21 cellular contexts compared by ENCODE assay signal in genomic region chr9:131101207-131101964, GRCh38. TPM values are rescaled to one million over a fixed set of nuclear protein-coding genes. Genes with fewer than 3 reads are reported as not detected.
A peak's percentile ranks its signal among the peaks of the same experiment; 100 is the strongest.
DNase-seq lines count a peak whose midpoint lies in the region; ATAC-seq and TF ChIP-seq lines count a peak whose summit lies in the region.
"Had no signal": no experiment of that assay in that cellular context is flagged by ENCODE, and none has a peak within 500 bp of the region (broad histone marks: within the 10 kb centered on the region; RNA-seq: fewer than 3 reads in every experiment).

No MANE protein-coding gene starts in this region.

- peaks cover 0 to 4% (median 0%) of the 10 kb centered on the region in 9 donors for H3K36me3 ChIP-seq in heart left ventricle
- H3K36me3 ChIP-seq in mesenchymal stem cell (ENCODE audit: control insufficient read depth in 1 of 2, insufficient read depth in 2 of 2, low read depth in 1 of 2, low read length in 2 of 2), result peaks cover 0 to 9% of the 10 kb centered on the region in 2 experiments
- H3K36me3 ChIP-seq in tibial artery, result peaks cover 0 to 12% (median 5%) of the 10 kb centered on the region in 3 donors
- H3K36me3 ChIP-seq: HAP-1 had no signal

- no peaks in the 10 kb centered on the region for H3K9me3 Mint-ChIP-seq in WTC11
- H3K9me3 Mint-ChIP-seq: IgD-negative memory B cell had no signal

- H3K4me3 ChIP-seq in heart left ventricle (no peak overlapping the region), mesenchymal stem cell (ENCODE audit: insufficient read depth in 1 of 2, low read depth in 1 of 2, low read length in 2 of 2) (no peak overlapping the region), tibial artery (no peak overlapping the region)
- H3K4me3 ChIP-seq: A549, HAP-1 had no signal

- H3K27me3 Mint-ChIP-seq in WTC11 (ENCODE audit: low read depth), result no peaks in the 10 kb centered on the region; the same call in 1 of the 2 replicates

- H3K4me3 Mint-ChIP-seq in WTC11, result no peak overlapping the region
- H3K4me3 Mint-ChIP-seq: CD14-positive monocyte, IgD-negative memory B cell had no signal

- no peak overlapping the region for H4K91ac ChIP-seq in mesenchymal stem cell (ENCODE audit: low read length)

- TF ChIP-seq CTCF in heart left ventricle (IDR thresholded peaks at IDR 0.05) (no peak), WTC11 (IDR thresholded peaks at IDR 0.05) (no peak), tibial artery (IDR thresholded peaks at IDR 0.05) (no peak)

- no peak overlapping the region for H3K14ac ChIP-seq in mesenchymal stem cell (ENCODE audit: low read length in 2 of 2)

- H3K18ac ChIP-seq in mesenchymal stem cell (ENCODE audit: low read depth in 1 of 2, low read length in 2 of 2), result no peak overlapping the region

- H3K23ac ChIP-seq in mesenchymal stem cell (ENCODE audit: low read length in 2 of 2), result no peak overlapping the region

- H3K9ac ChIP-seq in mesenchymal stem cell (ENCODE audit: low read length), result no peak overlapping the region

- H3K9me3 ChIP-seq in heart left ventricle, result no peaks in the 10 kb centered on the region
- no peaks in the 10 kb centered on the region for H3K9me3 ChIP-seq in mesenchymal stem cell (ENCODE audit: control insufficient read depth, low read length)
- no peaks in the 10 kb centered on the region for H3K9me3 ChIP-seq in tibial artery
- H3K9me3 ChIP-seq: A549, HAP-1 had no signal

- peak overlapping the region; percentile 78 for H2AK5ac ChIP-seq in mesenchymal stem cell (ENCODE audit: low read length, severe bottlenecking)

- POLR2A ChIA-PET in WTC11 (lab: Charles Lee), result interaction anchor here (0.6 kb wide), 1 partner anchor 348 kb away, joined by 5 read pairs; no protein-coding TSS in a partner anchor

- intact Hi-C loops in heart left ventricle (cut with DNase I) (no loop called here), cardiac septum (cut with DNase I) (no loop called here), tibial artery (cut with DNase I; ENCODE audit: low total_unique reads) (no loop called here)

- H3K36me3 Mint-ChIP-seq in WTC11, result peaks cover 7% of the 10 kb centered on the region
- H3K36me3 Mint-ChIP-seq: CD14-positive monocyte, IgD-negative memory B cell had no signal

- H3K27ac Mint-ChIP-seq in WTC11, result peak overlapping the region; percentile 86
- H3K27ac Mint-ChIP-seq: IgD-negative memory B cell had no signal

- no peak for ATAC-seq in heart left ventricle
- no peak for ATAC-seq in WTC11
- ATAC-seq: A549 had no signal

- no peak overlapping the region for H3K4me2 ChIP-seq in mesenchymal stem cell (ENCODE audit: low read length, poor library complexity, severe bottlenecking)
- H3K4me2 ChIP-seq: A549 had no signal

- peaks cover 66% of the 10 kb centered on the region for H3K4me1 Mint-ChIP-seq in WTC11

- H3K27me3 ChIP-seq in heart left ventricle, result peaks cover 0 to 19% (median 6%) of the 10 kb centered on the region in 9 donors
- peaks cover 0 to 47% of the 10 kb centered on the region in 2 experiments for H3K27me3 ChIP-seq in mesenchymal stem cell (ENCODE audit: control insufficient read depth in 1 of 2, insufficient read depth in 1 of 2, low read length in 2 of 2)
- H3K27me3 ChIP-seq in tibial artery, result no peaks in the 10 kb centered on the region

- no peaks in the 10 kb centered on the region for H3K79me1 ChIP-seq in mesenchymal stem cell (replicated peaks; ENCODE audit: low read length, poor library complexity, severe bottlenecking)

- TF ChIP-seq POLR2A in heart left ventricle (IDR thresholded peaks at IDR 0.05), result no peak

- H2BK15ac ChIP-seq in mesenchymal stem cell (ENCODE audit: low read depth, poor library complexity, severe bottlenecking), result no peak overlapping the region

- no peak for DNase-seq in heart left ventricle
- DNase-seq in cardiac septum (ENCODE audit: low spot score), result no peak
- no peak for DNase-seq in WTC11 (ENCODE audit: low spot score)
- no peak for DNase-seq in mesenchymal stem cell
- DNase-seq in tibial artery, result no peak
- no peak for DNase-seq in NCI-H1694 treated with DMSO at 0.1 percent for 48 hours (lab: John Stamatoyannopoulos, UW)
- no peak for DNase-seq in hippocampal formation (lab: John Stamatoyannopoulos, UW)
- DNase-seq in activated CD4-positive, alpha-beta T cell treated with anti-CD3 and anti-CD28 coated beads for 48 hours, result no peak
- DNase-seq: DMS 273 treated with DMSO at 0.1 percent for 48 hours, NCI-H1105, NCI-H1694, NCI-H2107, NCI-H226, NCI-H524 treated with DMSO at 0.1 percent for 48 hours, SIG-M5 had no signal

- no peak overlapping the region for H3K4ac ChIP-seq in mesenchymal stem cell (ENCODE audit: low read depth in 1 of 2, low read length in 2 of 2)

- H2AFZ ChIP-seq in mesenchymal stem cell (ENCODE audit: low read depth, low read length), result no peak overlapping the region

- CTCF ChIA-PET in WTC11 (lab: Charles Lee), result interaction anchor here (1.3 to 2.4 kb wide), 2 partner anchors 10 to 249 kb away, joined by 3 to 9 read pairs; no protein-coding TSS in a partner anchor

- H2BK120ac ChIP-seq in mesenchymal stem cell (ENCODE audit: low read depth, low read length), result no peak overlapping the region

- no peak overlapping the region for H2BK12ac ChIP-seq in mesenchymal stem cell (ENCODE audit: low read length in 2 of 2)

- whole genome bisulfite sequencing in heart left ventricle, 4 donors, result 85 to 90% (median 88%) methylated on average over 11 of the region's 11 CpGs
- WGBS in mesenchymal stem cell, result 92% methylated on average over 11 of the region's 11 CpGs

- H3K4me1 ChIP-seq in heart left ventricle, result peaks cover 0 to 66% (median 21%) of the 10 kb centered on the region in 12 donors
- H3K4me1 ChIP-seq in mesenchymal stem cell (ENCODE audit: control insufficient read depth, insufficient read depth, low read depth, low read length), result peaks cover 56% of the 10 kb centered on the region
- peaks cover 0 to 65% (median 47%) of the 10 kb centered on the region in 4 donors for H3K4me1 ChIP-seq in tibial artery

- H4K8ac ChIP-seq in mesenchymal stem cell (ENCODE audit: low read length), result no peak overlapping the region

- no peak overlapping the region for H2BK5ac ChIP-seq in mesenchymal stem cell (ENCODE audit: low read depth, low read length, poor library complexity, severe bottlenecking)

- H3K27ac ChIP-seq in heart left ventricle, result peak overlapping the region in 7 of 12 donors; percentile 0 to 85 (median 52)
- no peak overlapping the region for H3K27ac ChIP-seq in mesenchymal stem cell (ENCODE audit: low read length, poor library complexity, severe bottlenecking)
- H3K27ac ChIP-seq in tibial artery, result peak overlapping the region; percentile 81 to 83
- H3K27ac ChIP-seq: A549, HL-60 had no signal

TF ChIP-seq in WTC11, 78 proteins besides CTCF, POLR2A, EP300 and RAD21:
- TF ChIP-seq ZNF121 (CRISPR knock-in tag; IDR thresholded peaks at IDR 0.05), result peak; percentile 72; the same call in 1 of the 2 replicates
- TF ChIP-seq, protein P1, sequence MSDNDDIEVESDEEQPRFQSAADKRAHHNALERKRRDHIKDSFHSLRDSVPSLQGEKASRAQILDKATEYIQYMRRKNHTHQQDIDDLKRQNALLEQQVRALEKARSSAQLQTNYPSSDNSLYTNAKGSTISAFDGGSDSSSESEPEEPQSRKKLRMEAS (CRISPR knock-in tag; IDR thresholded peaks at IDR 0.05), result no peak
TF ChIP-seq in WTC11: peak in this region for 1.

RNA-seq across cellular contexts. Expression of gene AIF1L, which starts 5.1 kb away (rescaled TPM):
- total RNA-seq in heart left ventricle (10 to 100 TPM; 12.1 to 93.8 (median 23.7) TPM), cardiac septum (11.0 TPM), WTC11 (2021) (103 to 109 TPM (median 106 TPM) in 3 replicates)
- 10 to 100 TPM; 15.9 to 23.1 TPM for polyA plus RNA-seq in heart left ventricle
- 0.06 TPM for polyA plus RNA-seq in mesenchymal stem cell (2013, experiment 1 of 2)
- polyA plus RNA-seq in mesenchymal stem cell (2013, experiment 2 of 2), result 0.04 TPM
- total RNA-seq: LHCN-M2 had no signal
- polyA plus RNA-seq: CD14-positive monocyte, IgD-negative memory B cell had no signal

RNA-seq across cellular contexts. Expression of gene NUP214, which starts 24.0 kb away (rescaled TPM):
- 10 to 100 TPM; 19.2 to 45.1 (median 25.7) TPM for total RNA-seq in heart left ventricle
- polyA plus RNA-seq in heart left ventricle, result 10 to 100 TPM; 13.7 to 13.8 TPM
- 22.9 TPM for total RNA-seq in cardiac septum
- 39.9 to 42.8 TPM (median 41.8 TPM) in 3 replicates for total RNA-seq in WTC11 (2021)
- 18.3 TPM for polyA plus RNA-seq in mesenchymal stem cell (2013, experiment 1 of 2)
- polyA plus RNA-seq in mesenchymal stem cell (2013, experiment 2 of 2), result 12.3 TPM
